Comparison of ENCODE assay signal across 24 cellular contexts in genomic region chr14:26123459-26123858, GRCh38.
A peak's percentile ranks its signal among the peaks of the same experiment; 100 is the strongest.
DNase-seq lines count a peak whose midpoint lies in the region; ATAC-seq, FAIRE-seq and TF ChIP-seq lines count a peak whose summit lies in the region.
"Had no signal": no experiment of that assay in that cellular context is flagged by ENCODE, and none has a peak within 500 bp of the region (broad histone marks: within the 10 kb centered on the region; RNA-seq: fewer than 3 reads in every experiment).

No MANE protein-coding gene starts in this region.

- no peaks in the 10 kb centered on the region for H3K4me1 ChIP-seq in HepG2 (ENCODE audit: insufficient read depth, low read length)
- H3K4me1 ChIP-seq in right lobe of liver, result no peaks in the 10 kb centered on the region
- H3K4me1 ChIP-seq: BE2C, BLaER1 had no signal

- no peak for DNase-seq in HepG2 (ENCODE audit: low spot score)
- no peak for DNase-seq in right lobe of liver
- DNase-seq in NCI-H2171 (lab: John Stamatoyannopoulos, UW), result no peak
- DNase-seq: ACHN; BE2C; C1 segment of cervical spinal cord; CD4-positive, alpha-beta memory T cell; CD4-positive, CD25-positive, alpha-beta regulatory T cell; CD8-positive, alpha-beta memory T cell; COR-L47; DMS 273 treated with DMSO at 0.1 percent for 48 hours; DMS153; DMS53; DMS79; DND-41; EL; GDM1 had no signal

- no peaks in the 10 kb centered on the region for H4K20me1 ChIP-seq in HepG2 (ENCODE audit: insufficient read depth, low read length)
- H4K20me1 ChIP-seq: BLaER1 had no signal

- H3K27me3 ChIP-seq in HepG2 (ENCODE audit: control insufficient read depth in 1 of 2, insufficient read depth in 2 of 2, low read length in 2 of 2) (no peaks in the 10 kb centered on the region), right lobe of liver (no peaks in the 10 kb centered on the region)
- H3K27me3 ChIP-seq: BE2C, BLaER1 had no signal

- WGBS in HepG2 (ENCODE audit: low lambda C conversion rate), result under 1% methylated on average over 2 of the region's 2 CpGs
- 37% methylated on average over 2 of the region's 2 CpGs for WGBS in right lobe of liver (ENCODE audit: insufficient coverage, low coverage, low lambda C conversion rate, missing lambda C conversion rate)

- no peak for FAIRE-seq in HepG2 (lab: Jason Lieb, UNC)
- FAIRE-seq: GM12878, GM12892, GM18507 had no signal

- TF ChIP-seq RAD21 in HepG2 (CRISPR knock-in tag; IDR thresholded peaks at IDR 0.05), result no peak

- no TSS peak for BruUV-seq in HepG2 (replicated peaks; lab: Mats Ljungman, UMichigan)

- no peak for TF ChIP-seq POLR2A in HepG2 (IDR thresholded peaks at IDR 0.05; ENCODE audit: insufficient read depth in 1 of 2, low read depth in 2 of 2, low read length in 2 of 2)
- no peak for TF ChIP-seq POLR2A in right lobe of liver (IDR thresholded peaks at IDR 0.05)

- ATAC-seq in HepG2 (no peak), right lobe of liver (no peak), HG03378 (IDR thresholded peaks at IDR 0.05; ENCODE audit: unreplicated experiment) (no peak)
- ATAC-seq: GM12878 had no signal

- H3K9ac ChIP-seq in HepG2 (ENCODE audit: insufficient read depth, low read depth, low read length), result no peak overlapping the region
- H3K9ac ChIP-seq: BLaER1 had no signal

- H3K9me3 ChIP-seq in HepG2 (ENCODE audit: low read length), result peaks cover 87% of the 10 kb centered on the region
- no peaks in the 10 kb centered on the region for H3K9me3 ChIP-seq in right lobe of liver
- H3K9me3 ChIP-seq: BE2C, BLaER1 had no signal

- H3K27ac ChIP-seq in HepG2 (ENCODE audit: extremely low read length, insufficient read depth, low read length), result no peak overlapping the region
- H3K27ac ChIP-seq in right lobe of liver, result no peak overlapping the region
- peak overlapping the region; percentile 93 for H3K27ac ChIP-seq in VCaP
- H3K27ac ChIP-seq: 22Rv1, BLaER1 had no signal

- POLR2A ChIA-PET in HepG2 (lab: Yijun Ruan, JAX), result no interaction called here

- no peak overlapping the region for H2AFZ ChIP-seq in HepG2 (ENCODE audit: low read length)

- TF ChIP-seq EP300 in HepG2 (IDR thresholded peaks at IDR 0.05; ENCODE audit: low read depth in 2 of 2, low read length in 2 of 2) (no peak), HepG2 (CRISPR knock-in tag; IDR thresholded peaks at IDR 0.05; ENCODE audit: borderline replicate concordance) (no peak)

- intact Hi-C loops in HepG2 (cut with micrococcal nuclease; ENCODE audit: unreplicated experiment), result no loop called here
- intact Hi-C loops in right lobe of liver (cut with DNase I), result no loop called here

- CTCF ChIA-PET in HepG2 (lab: Yijun Ruan, JAX; ENCODE audit: low intra/inter-chr PET ratio, low total read pairs), result no interaction called here

- no peak overlapping the region for H3K4me2 ChIP-seq in HepG2 (ENCODE audit: low read depth, low read length)
- H3K4me2 ChIP-seq: BLaER1 had no signal

- H3K79me2 ChIP-seq in HepG2 (ENCODE audit: insufficient read depth, low read length), result no peaks in the 10 kb centered on the region

- H3K4me3 ChIP-seq in HepG2 (replicated peaks in 1 of 3; ENCODE audit: insufficient read depth in 1 of 3, low read depth in 2 of 3, low read length in 3 of 3), result no peak overlapping the region
- no peak overlapping the region for H3K4me3 ChIP-seq in right lobe of liver
- H3K4me3 ChIP-seq: BLaER1, GM12878 had no signal

- TF ChIP-seq CTCF in HepG2 (CRISPR knock-in tag; IDR thresholded peaks at IDR 0.05), result no peak
- no peak for TF ChIP-seq CTCF in right lobe of liver (IDR thresholded peaks at IDR 0.05)
- TF ChIP-seq CTCF in VCaP (conservative IDR thresholded peaks at IDR 0.05), result no peak

- H3K36me3 ChIP-seq in HepG2 (replicated peaks in 1 of 2; ENCODE audit: control insufficient read depth in 1 of 2, insufficient read depth in 2 of 2, low read length in 2 of 2) (no peaks in the 10 kb centered on the region), right lobe of liver (no peaks in the 10 kb centered on the region)
- H3K36me3 ChIP-seq: BE2C, BLaER1 had no signal

- in situ Hi-C loops in HepG2 (cut with HindIII; ENCODE audit: extremely low pct_ligation_motif_present, low pct_unique_long_range_greater_than_20kb), result no loop called here

TF ChIP-seq in HepG2, 621 proteins besides CTCF, POLR2A, EP300 and RAD21:
- peak; percentile 51 to 73 for TF ChIP-seq MAFK (conservative IDR thresholded peaks at IDR 0.05 in 1 of 2, IDR thresholded peaks at IDR 0.05 in 1 of 2; ENCODE audit: low read length in 2 of 2)
- TF ChIP-seq SETDB1 (CRISPR knock-in tag; IDR thresholded peaks at IDR 0.05; ENCODE audit: borderline replicate concordance), result no peak
- peak; percentile 63 for TF ChIP-seq MAFF (IDR thresholded peaks at IDR 0.05; ENCODE audit: low read depth, low read length)
- TF ChIP-seq CEBPB (IDR thresholded peaks at IDR 0.05; ENCODE audit: borderline replicate concordance, low read depth, low read length), result peak; percentile 63; the same call in 1 of the 2 replicates
